In genomic region chr14:24065408-24065807, GRCh38 we compare ENCODE assay signal across 37 cellular contexts. TPM values are rescaled to one million over a fixed set of nuclear protein-coding genes. Genes with fewer than 3 reads are reported as not detected.
"Had no signal": no experiment of that assay in that cellular context is flagged by ENCODE, and none has a peak within 500 bp of the region (broad histone marks: within the 10 kb centered on the region; RNA-seq: fewer than 3 reads in every experiment).

No MANE protein-coding gene starts in this region.

- H3K9me3 ChIP-seq: ascending aorta, MG63, Peyer's patch had no signal

- H3K27me3 ChIP-seq: ascending aorta, cardiac muscle cell, MG63, Peyer's patch had no signal

- DNase-seq: activated B cell treated with CpG ODN at 0.5 μM for 24 hours; activated CD4-positive, alpha-beta memory T cell treated with anti-CD3 and anti-CD28 coated beads, Interleukin-2, amount 10 ng/mL, durations not matched to agents 7 days and 5 days; activated CD4-positive, alpha-beta T cell treated with anti-CD3 and anti-CD28 coated beads for 4 hours; activated CD4-positive, alpha-beta T cell treated with anti-CD3 and anti-CD28 coated beads, Interleukin-2, amount 50 U/mL, for 1 hour; activated CD4-positive, CD25-positive, alpha-beta regulatory T cell treated with anti-CD3 and anti-CD28 coated beads, Interleukin-2, amount 50 U/mL, for 72 hours; activated CD8-positive, alpha-beta memory T cell treated with anti-CD3 and anti-CD28 coated beads for 24 hours; activated CD8-positive, alpha-beta memory T cell treated with anti-CD3 and anti-CD28 coated beads, Interleukin-2, amount 10 ng/mL, durations not matched to agents 7 days and 5 days; activated CD8-positive, alpha-beta memory T cell treated with anti-CD3 and anti-CD28 coated beads, Interleukin-2, amount 50 U/mL, for 48 hours; activated effector memory CD4-positive, alpha-beta T cell treated with Interleukin-2 at 50 U/mL for 16 hours; activated naive CD4-positive, alpha-beta T cell; activated naive CD4-positive, alpha-beta T cell treated with anti-CD3 and anti-CD28 coated beads, Interleukin-2, amount 50 U/mL, for 16 hours; activated naive CD8-positive, alpha-beta T cell treated with anti-CD3 and anti-CD28 coated beads for 36 hours; activated T-cell treated with anti-CD3 and anti-CD28 coated beads, Interleukin-2, amount 50 U/mL, for 48 hours; amygdala; Kasumi-1; MG63; NCI-H1048; NCI-H1105 treated with DMSO at 0.1 percent for 48 hours; NCI-H1436; NCI-H1694; NCI-H1930; NCI-H2081 treated with DMSO at 0.1 percent for 48 hours; NCI-H226; NCI-H446 treated with DMSO at 0.1 percent for 48 hours; NCI-H524 treated with DMSO at 0.1 percent for 48 hours; Peyer's patch; RPMI8226; SIG-M5; T-cell; T-helper 17 cell; T-helper 9 cell had no signal

- ATAC-seq: activated CD8-positive, alpha-beta memory T cell treated with anti-CD3 and anti-CD28 coated beads, Interleukin-2, amount 10 ng/mL, durations not matched to agents 7 days and 5 days; Right ventricle myocardium inferior; SK-N-SH treated with all-trans-retinoic acid at 6 μM for 48 hours; T-cell; T-helper 17 cell had no signal

- H3K4me3 ChIP-seq: ascending aorta, cardiac muscle cell, MG63, Peyer's patch had no signal

- H3K27ac ChIP-seq: ascending aorta, cardiac muscle cell, Peyer's patch, VCaP had no signal

- H3K4me1 ChIP-seq: ascending aorta had no signal

- H3K36me3 ChIP-seq: ascending aorta, cardiac muscle cell, MG63, Peyer's patch had no signal

RNA-seq across cellular contexts. Expression of gene CPNE6, which starts 6.0 kb away (rescaled TPM):
- total RNA-seq: activated CD4-positive, alpha-beta memory T cell treated with anti-CD3 and anti-CD28 coated beads, Interleukin-2, amount 10 ng/mL, durations not matched to agents 7 days and 5 days; activated naive CD8-positive, alpha-beta T cell treated with anti-CD3 and anti-CD28 coated beads for 36 hours; ascending aorta; Right ventricle myocardium inferior; SK-MEL-5; T-cell; T-helper 17 cell had no signal

RNA-seq across cellular contexts. Expression of gene CARMIL3, which starts 13.6 kb away (rescaled TPM):
- total RNA-seq: ascending aorta had no signal

RNA-seq across cellular contexts. Expression of gene NRL, which starts 49.3 kb away (rescaled TPM):
- total RNA-seq: ascending aorta had no signal
